9 cellular contexts compared by ENCODE assay signal in the genomic region with DNA sequence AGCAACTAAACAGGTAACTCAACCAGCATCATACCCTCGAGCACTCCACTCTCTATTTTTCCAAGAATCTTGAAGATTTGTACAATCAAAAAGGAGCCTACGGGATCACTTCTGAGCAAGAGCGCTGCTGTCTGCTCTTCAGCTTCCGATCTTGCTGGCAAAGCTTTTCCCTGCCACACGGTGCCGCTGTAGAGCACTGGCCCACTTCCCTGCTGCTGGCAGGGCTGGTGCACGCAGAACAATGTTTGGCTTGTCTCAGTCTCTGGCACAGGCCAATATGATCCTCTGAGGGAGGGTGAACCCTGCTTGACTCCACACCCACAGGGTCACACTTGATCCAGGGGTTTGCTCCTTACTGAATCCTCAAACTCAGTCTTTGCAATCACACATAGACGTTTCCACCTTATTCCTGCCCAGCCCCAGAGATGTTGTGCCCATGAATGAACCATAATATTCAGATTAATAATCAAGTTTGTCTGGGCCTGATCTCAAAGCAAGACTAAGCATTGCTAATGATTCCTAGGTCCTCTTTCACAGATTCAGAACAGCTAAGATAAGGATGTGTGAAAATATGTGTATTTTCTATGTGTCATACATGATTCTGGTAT.
A peak's percentile ranks its signal among the peaks of the same experiment; 100 is the strongest.
DNase-seq lines count a peak whose midpoint lies in the region; ATAC-seq, FAIRE-seq and TF ChIP-seq lines count a peak whose summit lies in the region.
"Had no signal": no experiment of that assay in that cellular context is flagged by ENCODE, and none has a peak within 500 bp of the region (broad histone marks: within the 10 kb centered on the region; RNA-seq: fewer than 3 reads in every experiment).

No MANE protein-coding gene starts in this region.

- no peaks in the 10 kb centered on the region for H3K36me3 ChIP-seq in trophoblast cell (ENCODE audit: control insufficient read depth in 1 of 2, insufficient read depth in 2 of 2, low read length in 2 of 2)

- H3K27ac ChIP-seq in A549 (no peak overlapping the region), trophoblast cell (ENCODE audit: low read depth, low read length) (no peak overlapping the region)

- H2BK12ac ChIP-seq in trophoblast cell (ENCODE audit: low read length) = no peak overlapping the region

- H3K27me3 ChIP-seq in trophoblast cell (ENCODE audit: insufficient read depth, low read length) = no peaks in the 10 kb centered on the region

- ATAC-seq in A549 (peak; percentile 89 to 97), HG02798 (IDR thresholded peaks at IDR 0.05; ENCODE audit: poor library complexity, unreplicated experiment) (peak; percentile 86), GM18873 (IDR thresholded peaks at IDR 0.05; ENCODE audit: low FRiP score, unreplicated experiment) (no peak)
- peak; percentile 32 to 47 for ATAC-seq in activated T-cell treated with anti-CD3 and anti-CD28 coated beads, Interleukin-2, amount 50 U/mL, for 72 hours (replicated peaks in 1 of 2)

- no peak overlapping the region for H3K4ac ChIP-seq in trophoblast cell (ENCODE audit: low read depth, low read length)

- CTCF ChIA-PET in A549 (lab: Yijun Ruan, JAX) = interaction anchor here (0.6 to 3.1 kb wide), 26 partner anchors 11 to 800 kb away, joined by 3 to 36 read pairs (median 3); no protein-coding TSS in a partner anchor

- POLR2A ChIA-PET in A549 (lab: Yijun Ruan, JAX) = no interaction called here

- TF ChIP-seq CTCF in A549 (IDR thresholded peaks at IDR 0.05) (peak; percentile 69), GM13976 (IDR thresholded peaks at IDR 0.05; ENCODE audit: borderline replicate concordance, control extremely low read depth, extremely low read depth, insufficient read depth, missing control alignments) (peak; percentile 91)

- no peak for TF ChIP-seq EP300 in A549 (IDR thresholded peaks at IDR 0.05)

- H3K9me3 ChIP-seq in A549 = no peaks in the 10 kb centered on the region
- no peaks in the 10 kb centered on the region for H3K9me3 ChIP-seq in trophoblast cell (ENCODE audit: insufficient read depth, low read depth, low read length)

- no peak overlapping the region for H2AFZ ChIP-seq in trophoblast cell (ENCODE audit: insufficient read depth, low read length, poor library complexity)

- H3K14ac ChIP-seq in trophoblast cell (ENCODE audit: low read length) = no peak overlapping the region

- TF ChIP-seq RAD21 in A549 (conservative IDR thresholded peaks at IDR 0.05 in 1 of 2, IDR thresholded peaks at IDR 0.05 in 1 of 2) = peak; percentile 69 to 71

- H3K27me3 Mint-ChIP-seq in activated T-cell treated with anti-CD3 and anti-CD28 coated beads, Interleukin-2, amount 50 U/mL, for 72 hours (ENCODE audit: low read depth) = peaks cover 21% of the 10 kb centered on the region
- H3K27me3 Mint-ChIP-seq: memory B cell had no signal

- no peak overlapping the region for H2AK5ac ChIP-seq in trophoblast cell (ENCODE audit: low read length)

- H4K91ac ChIP-seq in trophoblast cell (ENCODE audit: low read depth, low read length) = no peak overlapping the region

- FAIRE-seq in A549 (lab: Jason Lieb, UNC) = no peak

- 21% methylated on average over 7 of the region's 8 CpGs for WGBS in A549 (ENCODE audit: missing lambda C conversion rate)
- no CpG with 5 or more reads among the region's 8 CpGs for WGBS in trophoblast cell (ENCODE audit: extremely low coverage, insufficient coverage, insufficient read length)

- no peak overlapping the region for H3K18ac ChIP-seq in trophoblast cell (ENCODE audit: low read length)

- H3K4me2 ChIP-seq in A549 (no peak overlapping the region), trophoblast cell (ENCODE audit: low read length) (no peak overlapping the region)

- H3K36me3 Mint-ChIP-seq in activated T-cell treated with anti-CD3 and anti-CD28 coated beads, Interleukin-2, amount 50 U/mL, for 72 hours (ENCODE audit: insufficient read depth in 2 of 2) = peaks cover 0 to 2% of the 10 kb centered on the region in 2 donors
- H3K36me3 Mint-ChIP-seq: memory B cell had no signal

- peaks cover 1 to 2% of the 10 kb centered on the region in 2 donors for H3K9me3 Mint-ChIP-seq in activated T-cell treated with anti-CD3 and anti-CD28 coated beads, Interleukin-2, amount 50 U/mL, for 72 hours

- H4K8ac ChIP-seq in trophoblast cell (ENCODE audit: low read depth, low read length) = no peak overlapping the region

- H3K4me1 ChIP-seq in A549 = no peaks in the 10 kb centered on the region
- H3K4me1 ChIP-seq in trophoblast cell (ENCODE audit: control insufficient read depth in 1 of 2, insufficient read depth in 2 of 2, low read length in 2 of 2) = peaks cover 0 to 4% of the 10 kb centered on the region in 2 experiments

- no peak overlapping the region for H3K23ac ChIP-seq in trophoblast cell (ENCODE audit: low read length)

- in situ Hi-C loops in GM13976 (cut with MboI; ENCODE audit: low sequenced_read_pairs, unreplicated experiment) = no loop called here

- H3K79me2 ChIP-seq in trophoblast cell (ENCODE audit: control insufficient read depth, insufficient read depth, low read length, poor library complexity) = no peaks in the 10 kb centered on the region

- H4K12ac ChIP-seq in trophoblast cell (ENCODE audit: low read depth, low read length) = no peak overlapping the region

- DNase-seq in A549 (ENCODE audit: low read depth in 1 of 2, low spot score in 1 of 2) (peak; percentile 41 to 60), GM13976 (ENCODE audit: low spot score) (peak; percentile 26), NCI-H2196 (lab: John Stamatoyannopoulos, UW; ENCODE audit: unreplicated experiment) (peak; percentile 71), globus pallidus (ENCODE audit: low spot score) (peak; percentile 92), trophoblast cell (peak; percentile 47 to 78)
- peak; percentile 46 to 57 for DNase-seq in activated T-cell treated with anti-CD3 and anti-CD28 coated beads, Interleukin-2, amount 50 U/mL, for 72 hours

- H3K4me3 Mint-ChIP-seq in activated T-cell treated with anti-CD3 and anti-CD28 coated beads, Interleukin-2, amount 50 U/mL, for 72 hours = no peak overlapping the region
- H3K4me3 Mint-ChIP-seq: memory B cell had no signal

- no peaks in the 10 kb centered on the region for H3K79me1 ChIP-seq in trophoblast cell (ENCODE audit: low read length)

- no peak overlapping the region for H3K9ac ChIP-seq in trophoblast cell (ENCODE audit: low read length)

- no peak for TF ChIP-seq POLR2A in A549 (IDR thresholded peaks at IDR 0.05; ENCODE audit: low read length)

- H3K4me3 ChIP-seq in A549 (no peak overlapping the region), trophoblast cell (ENCODE audit: low read depth, low read length) (no peak overlapping the region)

- H3K4me1 Mint-ChIP-seq in activated T-cell treated with anti-CD3 and anti-CD28 coated beads, Interleukin-2, amount 50 U/mL, for 72 hours (ENCODE audit: low read depth) = peaks cover 19% of the 10 kb centered on the region
- H3K4me1 Mint-ChIP-seq: memory B cell had no signal

- no peak overlapping the region for H2BK5ac ChIP-seq in trophoblast cell (ENCODE audit: low read depth, low read length, poor library complexity)

- peak overlapping the region; percentile 39 for H3K27ac Mint-ChIP-seq in activated T-cell treated with anti-CD3 and anti-CD28 coated beads, Interleukin-2, amount 50 U/mL, for 72 hours
- H3K27ac Mint-ChIP-seq: memory B cell had no signal

- no peak overlapping the region for H2BK120ac ChIP-seq in trophoblast cell (ENCODE audit: insufficient read depth, low read length, poor library complexity)

TF ChIP-seq in A549, 52 proteins besides CTCF, POLR2A, EP300 and RAD21:
- TF ChIP-seq SMC3 (IDR thresholded peaks at IDR 0.05) (peak; percentile 78), HDAC2 (IDR thresholded peaks at IDR 0.05) (no peak)
TF ChIP-seq in A549: peak in this region for 1.

Comparison
In these comparisons a context has a peak if more than half of its experiments do, and no peak if none do; other contexts are left out.
1. DNase-seq: peak in every context shown above with its lines; median percentile 92 in globus pallidus; 71 in NCI-H2196; 62 in trophoblast cell; 52 in activated T-cell treated with anti-CD3 and anti-CD28 coated beads, Interleukin-2, amount 50 U/mL, for 72 hours; 50 in A549; 26 in GM13976.